26 cellular contexts compared by ENCODE assay signal in genomic region chr3:176937546-176937945, GRCh38.
"Had no signal": no experiment of that assay in that cellular context is flagged by ENCODE, and none has a peak within 500 bp of the region (broad histone marks: within the 10 kb centered on the region; RNA-seq: fewer than 3 reads in every experiment).

No MANE protein-coding gene starts in this region.

- H3K27me3 ChIP-seq: Peyer's patch, SJCRH30 had no signal

- FAIRE-seq: bronchial epithelial cell had no signal

- DNase-seq: activated CD4-positive, alpha-beta memory T cell treated with anti-CD3 and anti-CD28 coated beads for 36 hours; activated CD4-positive, alpha-beta T cell treated with anti-CD3 and anti-CD28 coated beads, Interleukin-2, amount 10 ng/mL, durations not matched to agents 7 days and 5 days; activated CD4-positive, CD25-positive, alpha-beta regulatory T cell; activated CD8-positive, alpha-beta memory T cell treated with anti-CD3 and anti-CD28 coated beads for 24 hours; activated effector memory CD4-positive, alpha-beta T cell treated with anti-CD3 and anti-CD28 coated beads, Interleukin-2, amount 50 U/mL, for 16 hours; activated naive CD4-positive, alpha-beta T cell treated with Interleukin-2 at 50 U/mL for 16 hours; activated naive CD8-positive, alpha-beta T cell treated with anti-CD3 and anti-CD28 coated beads, Interleukin-2, amount 50 U/mL, for 24 hours; activated T-cell treated with anti-CD3 and anti-CD28 coated beads, Interleukin-2, amount 50 U/mL, for 4 hours; NCI-H1105; NCI-H1436; NCI-H1694 treated with DMSO at 0.1 percent for 48 hours; NCI-H2029 treated with DMSO at 0.1 percent for 48 hours; NCI-H345; NCI-H510A; NCI-H526 treated with DMSO at 0.1 percent for 48 hours; NCI-H82; Peyer's patch; Right ventricle myocardium superior; SJCRH30; SK-N-SH; T-helper 1 cell had no signal

- H3K9me3 ChIP-seq: Peyer's patch, SJCRH30, SK-N-SH had no signal

- H3K9ac ChIP-seq: SK-N-SH had no signal

- H3K9me2 ChIP-seq: SK-N-SH had no signal

- H3K4me3 Mint-ChIP-seq: activated CD4-positive, alpha-beta memory T cell treated with anti-CD3 and anti-CD28 coated beads for 36 hours; activated CD4-positive, alpha-beta T cell treated with anti-CD3 and anti-CD28 coated beads, Interleukin-2, amount 10 ng/mL, durations not matched to agents 7 days and 5 days; activated naive CD8-positive, alpha-beta T cell treated with anti-CD3 and anti-CD28 coated beads, Interleukin-2, amount 50 U/mL, for 24 hours; activated T-cell treated with anti-CD3 and anti-CD28 coated beads, Interleukin-2, amount 50 U/mL, for 4 hours; central memory CD8-positive, alpha-beta T cell had no signal

- H3K4me1 ChIP-seq: Peyer's patch had no signal

- H3K27ac Mint-ChIP-seq: activated CD4-positive, alpha-beta memory T cell treated with anti-CD3 and anti-CD28 coated beads for 36 hours; activated CD4-positive, alpha-beta T cell treated with anti-CD3 and anti-CD28 coated beads, Interleukin-2, amount 10 ng/mL, durations not matched to agents 7 days and 5 days; activated naive CD4-positive, alpha-beta T cell treated with anti-CD3 and anti-CD28 coated beads, Interleukin-2, amount 50 U/mL, for 72 hours; activated naive CD8-positive, alpha-beta T cell treated with anti-CD3 and anti-CD28 coated beads, Interleukin-2, amount 50 U/mL, for 24 hours had no signal

- H3K9me3 Mint-ChIP-seq: activated CD4-positive, alpha-beta memory T cell treated with anti-CD3 and anti-CD28 coated beads for 36 hours; activated CD4-positive, alpha-beta T cell treated with anti-CD3 and anti-CD28 coated beads, Interleukin-2, amount 10 ng/mL, durations not matched to agents 7 days and 5 days; activated naive CD4-positive, alpha-beta T cell treated with anti-CD3 and anti-CD28 coated beads, Interleukin-2, amount 50 U/mL, for 72 hours; activated naive CD8-positive, alpha-beta T cell treated with anti-CD3 and anti-CD28 coated beads, Interleukin-2, amount 50 U/mL, for 24 hours; activated T-cell treated with anti-CD3 and anti-CD28 coated beads, Interleukin-2, amount 50 U/mL, for 4 hours; central memory CD8-positive, alpha-beta T cell had no signal

- ATAC-seq: activated naive CD4-positive, alpha-beta T cell treated with anti-CD3 and anti-CD28 coated beads, Interleukin-2, amount 50 U/mL, for 72 hours; activated naive CD8-positive, alpha-beta T cell treated with anti-CD3 and anti-CD28 coated beads, Interleukin-2, amount 50 U/mL, for 24 hours; activated T-cell treated with anti-CD3 and anti-CD28 coated beads, Interleukin-2, amount 50 U/mL, for 4 hours had no signal

- H3K4me3 ChIP-seq: Peyer's patch, SJCRH30 had no signal

- H3K4me2 ChIP-seq: SK-N-SH had no signal

- H3K27ac ChIP-seq: Peyer's patch, RWPE1, SJCRH30, VCaP had no signal

- H3K36me3 Mint-ChIP-seq: activated CD4-positive, alpha-beta memory T cell treated with anti-CD3 and anti-CD28 coated beads for 36 hours; activated naive CD4-positive, alpha-beta T cell treated with anti-CD3 and anti-CD28 coated beads, Interleukin-2, amount 50 U/mL, for 72 hours had no signal

- H3K4me1 Mint-ChIP-seq: activated CD4-positive, alpha-beta T cell treated with anti-CD3 and anti-CD28 coated beads, Interleukin-2, amount 10 ng/mL, durations not matched to agents 7 days and 5 days; activated naive CD8-positive, alpha-beta T cell treated with anti-CD3 and anti-CD28 coated beads, Interleukin-2, amount 50 U/mL, for 24 hours; central memory CD8-positive, alpha-beta T cell had no signal

- H3K36me3 ChIP-seq: Peyer's patch, SJCRH30 had no signal
